ENCODE assay signal across 1 cellular context in the genomic region with DNA sequence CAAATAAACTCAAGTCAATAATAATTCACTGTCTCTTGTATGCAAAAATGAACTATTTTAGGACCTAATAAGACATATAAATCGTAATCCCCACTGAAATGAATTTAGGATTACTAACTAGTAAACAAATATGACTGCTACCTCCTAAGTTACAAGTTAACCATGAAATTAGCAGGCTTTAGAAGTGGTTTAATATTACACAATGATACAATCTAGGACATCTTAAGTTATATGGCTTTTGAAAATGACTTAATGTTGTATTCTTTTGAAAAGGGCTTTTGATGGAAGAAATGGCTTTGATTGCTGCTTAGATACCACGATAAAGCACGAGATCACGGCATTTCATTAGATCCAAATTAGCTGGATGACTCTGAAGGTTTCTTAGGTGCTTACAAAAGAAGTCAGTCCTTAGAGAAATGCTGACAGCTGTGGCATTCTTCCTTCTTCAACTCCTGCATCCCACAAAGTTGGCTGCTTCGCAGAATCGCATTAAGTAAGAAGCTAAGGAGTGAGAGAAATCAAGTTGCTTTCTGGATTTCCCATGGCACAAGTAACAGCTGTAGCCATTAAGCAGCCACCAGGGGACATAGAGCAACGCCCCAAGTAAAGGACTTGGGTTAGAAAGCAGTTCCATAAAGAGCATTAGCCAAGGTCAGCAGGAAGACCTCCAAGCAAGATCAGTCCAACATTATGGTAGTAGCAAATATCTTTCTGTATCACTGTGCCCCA.
TF ChIP-seq lines count a peak whose summit lies in the region.

No MANE protein-coding gene starts in this region.

TF ChIP-seq in HEK293, 187 proteins besides CTCF, POLR2A, EP300 and RAD21 (continued from another document and continues in another):
- TF ChIP-seq, protein P1, sequence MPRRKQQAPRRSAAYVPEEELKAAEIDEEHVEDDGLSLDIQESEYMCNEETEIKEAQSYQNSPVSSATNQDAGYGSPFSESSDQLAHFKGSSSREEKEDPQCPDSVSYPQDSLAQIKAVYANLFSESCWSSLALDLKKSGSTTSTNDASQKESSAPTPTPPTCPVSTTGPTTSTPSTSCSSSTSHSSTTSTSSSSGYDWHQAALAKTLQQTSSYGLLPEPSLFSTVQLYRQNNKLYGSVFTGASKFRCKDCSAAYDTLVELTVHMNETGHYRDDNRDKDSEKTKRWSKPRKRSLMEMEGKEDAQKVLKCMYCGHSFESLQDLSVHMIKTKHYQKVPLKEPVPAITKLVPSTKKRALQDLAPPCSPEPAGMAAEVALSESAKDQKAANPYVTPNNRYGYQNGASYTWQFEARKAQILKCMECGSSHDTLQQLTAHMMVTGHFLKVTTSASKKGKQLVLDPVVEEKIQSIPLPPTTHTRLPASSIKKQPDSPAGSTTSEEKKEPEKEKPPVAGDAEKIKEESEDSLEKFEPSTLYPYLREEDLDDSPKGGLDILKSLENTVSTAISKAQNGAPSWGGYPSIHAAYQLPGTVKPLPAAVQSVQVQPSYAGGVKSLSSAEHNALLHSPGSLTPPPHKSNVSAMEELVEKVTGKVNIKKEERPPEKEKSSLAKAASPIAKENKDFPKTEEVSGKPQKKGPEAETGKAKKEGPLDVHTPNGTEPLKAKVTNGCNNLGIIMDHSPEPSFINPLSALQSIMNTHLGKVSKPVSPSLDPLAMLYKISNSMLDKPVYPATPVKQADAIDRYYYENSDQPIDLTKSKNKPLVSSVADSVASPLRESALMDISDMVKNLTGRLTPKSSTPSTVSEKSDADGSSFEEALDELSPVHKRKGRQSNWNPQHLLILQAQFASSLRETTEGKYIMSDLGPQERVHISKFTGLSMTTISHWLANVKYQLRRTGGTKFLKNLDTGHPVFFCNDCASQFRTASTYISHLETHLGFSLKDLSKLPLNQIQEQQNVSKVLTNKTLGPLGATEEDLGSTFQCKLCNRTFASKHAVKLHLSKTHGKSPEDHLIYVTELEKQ (tag by site-specific recombination; IDR thresholded peaks at IDR 0.05; ENCODE audit: borderline replicate concordance) = no peak
- TF ChIP-seq SP2 (tag by site-specific recombination; IDR thresholded peaks at IDR 0.05) (no peak), ZNF585B (tag by site-specific recombination; IDR thresholded peaks at IDR 0.05) (no peak), ZNF571 (tag by site-specific recombination; IDR thresholded peaks at IDR 0.05) (no peak), ZNF302 (tag by site-specific recombination; IDR thresholded peaks at IDR 0.05; ENCODE audit: low read depth) (no peak), ZNF785 (tag by site-specific recombination; IDR thresholded peaks at IDR 0.05) (no peak), BCL11B (tag by site-specific recombination; IDR thresholded peaks at IDR 0.05; ENCODE audit: low read depth) (0 out of 2 replicates have a peak, but pooled peaks have one; percentile 14), MEIS1 (CRISPR knock-in tag; IDR thresholded peaks at IDR 0.05; ENCODE audit: borderline replicate concordance) (no peak), ZNF391 (tag by site-specific recombination; IDR thresholded peaks at IDR 0.05; ENCODE audit: borderline replicate concordance, low read depth) (no peak), ZXDB (tag by site-specific recombination; IDR thresholded peaks at IDR 0.05) (no peak), ZNF274 (IDR thresholded peaks at IDR 0.05; ENCODE audit: low read length) (no peak), ZNF274 (tag by site-specific recombination; IDR thresholded peaks at IDR 0.05; ENCODE audit: borderline replicate concordance) (no peak), ZNF133 (tag by site-specific recombination; IDR thresholded peaks at IDR 0.05) (no peak), ZNF624 (tag by site-specific recombination; IDR thresholded peaks at IDR 0.05) (no peak), ZEB2 (tag by site-specific recombination; IDR thresholded peaks at IDR 0.05) (no peak), SCRT1 (tag by site-specific recombination; IDR thresholded peaks at IDR 0.05; ENCODE audit: borderline replicate concordance) (no peak), SP7 (tag by site-specific recombination; IDR thresholded peaks at IDR 0.05) (peak; percentile 54; the same call in 1 of the 2 replicates), ZNF843 (tag by site-specific recombination; IDR thresholded peaks at IDR 0.05) (peak; percentile 57; the same call in 1 of the 2 replicates), ZNF366 (tag by site-specific recombination; conservative IDR thresholded peaks at IDR 0.05) (peak; percentile 62), ZNF600 (tag by site-specific recombination; IDR thresholded peaks at IDR 0.05) (no peak), ZNF354C (tag by site-specific recombination; IDR thresholded peaks at IDR 0.05; ENCODE audit: borderline replicate concordance, low read depth) (no peak), ZBTB48 (tag by site-specific recombination; IDR thresholded peaks at IDR 0.05) (no peak), OSR2 (tag by site-specific recombination; IDR thresholded peaks at IDR 0.05) (peak; percentile 67), HOXD13 (CRISPR knock-in tag; IDR thresholded peaks at IDR 0.05; ENCODE audit: borderline replicate concordance) (no peak), ZNF266 (tag by site-specific recombination; IDR thresholded peaks at IDR 0.05; ENCODE audit: low read depth) (no peak), ZNF426 (tag by site-specific recombination; IDR thresholded peaks at IDR 0.05) (no peak), ZNF658 (tag by site-specific recombination; IDR thresholded peaks at IDR 0.05) (no peak), KLF1 (tag by site-specific recombination; IDR thresholded peaks at IDR 0.05) (no peak), TCF7L2 (IDR thresholded peaks at IDR 0.05; ENCODE audit: borderline replicate concordance, low read depth, low read length) (peak; percentile 91), KLF7 (tag by site-specific recombination; IDR thresholded peaks at IDR 0.05; ENCODE audit: borderline replicate concordance) (no peak)
- TF ChIP-seq, protein P2, sequence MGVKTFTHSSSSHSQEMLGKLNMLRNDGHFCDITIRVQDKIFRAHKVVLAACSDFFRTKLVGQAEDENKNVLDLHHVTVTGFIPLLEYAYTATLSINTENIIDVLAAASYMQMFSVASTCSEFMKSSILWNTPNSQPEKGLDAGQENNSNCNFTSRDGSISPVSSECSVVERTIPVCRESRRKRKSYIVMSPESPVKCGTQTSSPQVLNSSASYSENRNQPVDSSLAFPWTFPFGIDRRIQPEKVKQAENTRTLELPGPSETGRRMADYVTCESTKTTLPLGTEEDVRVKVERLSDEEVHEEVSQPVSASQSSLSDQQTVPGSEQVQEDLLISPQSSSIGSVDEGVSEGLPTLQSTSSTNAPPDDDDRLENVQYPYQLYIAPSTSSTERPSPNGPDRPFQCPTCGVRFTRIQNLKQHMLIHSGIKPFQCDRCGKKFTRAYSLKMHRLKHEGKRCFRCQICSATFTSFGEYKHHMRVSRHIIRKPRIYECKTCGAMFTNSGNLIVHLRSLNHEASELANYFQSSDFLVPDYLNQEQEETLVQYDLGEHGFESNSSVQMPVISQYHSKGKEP (tag by site-specific recombination; IDR thresholded peaks at IDR 0.05) = 0 out of 2 replicates have a peak, but pooled peaks have one; percentile 14
- TF ChIP-seq, protein P3, sequence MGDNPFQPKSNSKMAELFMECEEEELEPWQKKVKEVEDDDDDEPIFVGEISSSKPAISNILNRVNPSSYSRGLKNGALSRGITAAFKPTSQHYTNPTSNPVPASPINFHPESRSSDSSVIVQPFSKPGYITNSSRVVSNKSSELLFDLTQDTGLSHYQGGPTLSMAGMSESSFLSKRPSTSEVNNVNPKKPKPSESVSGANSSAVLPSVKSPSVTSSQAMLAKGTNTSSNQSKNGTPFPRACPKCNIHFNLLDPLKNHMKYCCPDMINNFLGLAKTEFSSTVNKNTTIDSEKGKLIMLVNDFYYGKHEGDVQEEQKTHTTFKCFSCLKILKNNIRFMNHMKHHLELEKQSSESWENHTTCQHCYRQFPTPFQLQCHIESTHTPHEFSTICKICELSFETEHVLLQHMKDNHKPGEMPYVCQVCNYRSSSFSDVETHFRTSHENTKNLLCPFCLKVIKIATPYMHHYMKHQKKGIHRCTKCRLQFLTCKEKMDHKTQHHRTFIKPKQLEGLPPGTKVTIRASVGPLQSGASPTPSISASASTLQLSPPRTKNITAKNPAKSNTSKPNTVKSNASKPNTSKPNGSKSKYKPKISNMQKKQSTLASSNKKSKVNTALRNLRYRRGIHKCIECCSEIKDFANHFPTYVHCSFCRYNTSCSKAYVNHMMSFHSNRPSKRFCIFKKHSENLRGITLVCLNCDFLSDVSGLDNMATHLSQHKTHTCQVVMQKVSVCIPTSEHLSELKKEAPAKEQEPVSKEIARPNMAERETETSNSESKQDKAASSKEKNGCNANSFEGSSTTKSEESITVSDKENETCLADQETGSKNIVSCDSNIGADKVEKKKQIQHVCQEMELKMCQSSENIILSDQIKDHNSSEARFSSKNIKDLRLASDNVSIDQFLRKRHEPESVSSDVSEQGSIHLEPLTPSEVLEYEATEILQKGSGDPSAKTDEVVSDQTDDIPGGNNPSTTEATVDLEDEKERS (tag by site-specific recombination; IDR thresholded peaks at IDR 0.05) = no peak
- TF ChIP-seq, protein P4, sequence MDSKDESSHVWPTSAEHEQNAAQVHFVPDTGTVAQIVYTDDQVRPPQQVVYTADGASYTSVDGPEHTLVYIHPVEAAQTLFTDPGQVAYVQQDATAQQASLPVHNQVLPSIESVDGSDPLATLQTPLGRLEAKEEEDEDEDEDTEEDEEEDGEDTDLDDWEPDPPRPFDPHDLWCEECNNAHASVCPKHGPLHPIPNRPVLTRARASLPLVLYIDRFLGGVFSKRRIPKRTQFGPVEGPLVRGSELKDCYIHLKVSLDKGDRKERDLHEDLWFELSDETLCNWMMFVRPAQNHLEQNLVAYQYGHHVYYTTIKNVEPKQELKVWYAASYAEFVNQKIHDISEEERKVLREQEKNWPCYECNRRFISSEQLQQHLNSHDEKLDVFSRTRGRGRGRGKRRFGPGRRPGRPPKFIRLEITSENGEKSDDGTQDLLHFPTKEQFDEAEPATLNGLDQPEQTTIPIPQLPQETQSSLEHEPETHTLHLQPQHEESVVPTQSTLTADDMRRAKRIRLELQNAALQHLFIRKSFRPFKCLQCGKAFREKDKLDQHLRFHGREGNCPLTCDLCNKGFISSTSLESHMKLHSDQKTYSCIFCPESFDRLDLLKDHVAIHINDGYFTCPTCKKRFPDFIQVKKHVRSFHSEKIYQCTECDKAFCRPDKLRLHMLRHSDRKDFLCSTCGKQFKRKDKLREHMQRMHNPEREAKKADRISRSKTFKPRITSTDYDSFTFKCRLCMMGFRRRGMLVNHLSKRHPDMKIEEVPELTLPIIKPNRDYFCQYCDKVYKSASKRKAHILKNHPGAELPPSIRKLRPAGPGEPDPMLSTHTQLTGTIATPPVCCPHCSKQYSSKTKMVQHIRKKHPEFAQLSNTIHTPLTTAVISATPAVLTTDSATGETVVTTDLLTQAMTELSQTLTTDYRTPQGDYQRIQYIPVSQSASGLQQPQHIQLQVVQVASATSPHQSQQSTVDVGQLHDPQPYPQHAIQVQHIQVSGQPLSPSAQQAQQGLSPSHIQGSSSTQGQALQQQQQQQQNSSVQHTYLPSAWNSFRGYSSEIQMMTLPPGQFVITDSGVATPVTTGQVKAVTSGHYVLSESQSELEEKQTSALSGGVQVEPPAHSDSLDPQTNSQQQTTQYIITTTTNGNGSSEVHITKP (tag by site-specific recombination; IDR thresholded peaks at IDR 0.05) = no peak
- TF ChIP-seq, protein P5, sequence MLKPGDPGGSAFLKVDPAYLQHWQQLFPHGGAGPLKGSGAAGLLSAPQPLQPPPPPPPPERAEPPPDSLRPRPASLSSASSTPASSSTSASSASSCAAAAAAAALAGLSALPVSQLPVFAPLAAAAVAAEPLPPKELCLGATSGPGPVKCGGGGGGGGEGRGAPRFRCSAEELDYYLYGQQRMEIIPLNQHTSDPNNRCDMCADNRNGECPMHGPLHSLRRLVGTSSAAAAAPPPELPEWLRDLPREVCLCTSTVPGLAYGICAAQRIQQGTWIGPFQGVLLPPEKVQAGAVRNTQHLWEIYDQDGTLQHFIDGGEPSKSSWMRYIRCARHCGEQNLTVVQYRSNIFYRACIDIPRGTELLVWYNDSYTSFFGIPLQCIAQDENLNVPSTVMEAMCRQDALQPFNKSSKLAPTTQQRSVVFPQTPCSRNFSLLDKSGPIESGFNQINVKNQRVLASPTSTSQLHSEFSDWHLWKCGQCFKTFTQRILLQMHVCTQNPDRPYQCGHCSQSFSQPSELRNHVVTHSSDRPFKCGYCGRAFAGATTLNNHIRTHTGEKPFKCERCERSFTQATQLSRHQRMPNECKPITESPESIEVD (tag by site-specific recombination; IDR thresholded peaks at IDR 0.05) = peak; percentile 64
- TF ChIP-seq, protein P6, sequence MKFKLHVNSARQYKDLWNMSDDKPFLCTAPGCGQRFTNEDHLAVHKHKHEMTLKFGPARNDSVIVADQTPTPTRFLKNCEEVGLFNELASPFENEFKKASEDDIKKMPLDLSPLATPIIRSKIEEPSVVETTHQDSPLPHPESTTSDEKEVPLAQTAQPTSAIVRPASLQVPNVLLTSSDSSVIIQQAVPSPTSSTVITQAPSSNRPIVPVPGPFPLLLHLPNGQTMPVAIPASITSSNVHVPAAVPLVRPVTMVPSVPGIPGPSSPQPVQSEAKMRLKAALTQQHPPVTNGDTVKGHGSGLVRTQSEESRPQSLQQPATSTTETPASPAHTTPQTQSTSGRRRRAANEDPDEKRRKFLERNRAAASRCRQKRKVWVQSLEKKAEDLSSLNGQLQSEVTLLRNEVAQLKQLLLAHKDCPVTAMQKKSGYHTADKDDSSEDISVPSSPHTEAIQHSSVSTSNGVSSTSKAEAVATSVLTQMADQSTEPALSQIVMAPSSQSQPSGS (tag by site-specific recombination; IDR thresholded peaks at IDR 0.05; ENCODE audit: low read depth) = no peak
- TF ChIP-seq, protein P7, sequence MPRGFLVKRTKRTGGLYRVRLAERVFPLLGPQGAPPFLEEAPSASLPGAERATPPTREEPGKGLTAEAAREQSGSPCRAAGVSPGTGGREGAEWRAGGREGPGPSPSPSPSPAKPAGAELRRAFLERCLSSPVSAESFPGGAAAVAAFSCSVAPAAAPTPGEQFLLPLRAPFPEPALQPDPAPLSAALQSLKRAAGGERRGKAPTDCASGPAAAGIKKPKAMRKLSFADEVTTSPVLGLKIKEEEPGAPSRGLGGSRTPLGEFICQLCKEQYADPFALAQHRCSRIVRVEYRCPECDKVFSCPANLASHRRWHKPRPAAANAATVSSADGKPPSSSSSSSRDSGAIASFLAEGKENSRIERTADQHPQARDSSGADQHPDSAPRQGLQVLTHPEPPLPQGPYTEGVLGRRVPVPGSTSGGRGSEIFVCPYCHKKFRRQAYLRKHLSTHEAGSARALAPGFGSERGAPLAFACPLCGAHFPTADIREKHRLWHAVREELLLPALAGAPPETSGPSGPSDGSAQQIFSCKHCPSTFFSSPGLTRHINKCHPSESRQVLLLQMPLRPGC (tag by site-specific recombination; IDR thresholded peaks at IDR 0.05) = no peak
- TF ChIP-seq, protein P8, sequence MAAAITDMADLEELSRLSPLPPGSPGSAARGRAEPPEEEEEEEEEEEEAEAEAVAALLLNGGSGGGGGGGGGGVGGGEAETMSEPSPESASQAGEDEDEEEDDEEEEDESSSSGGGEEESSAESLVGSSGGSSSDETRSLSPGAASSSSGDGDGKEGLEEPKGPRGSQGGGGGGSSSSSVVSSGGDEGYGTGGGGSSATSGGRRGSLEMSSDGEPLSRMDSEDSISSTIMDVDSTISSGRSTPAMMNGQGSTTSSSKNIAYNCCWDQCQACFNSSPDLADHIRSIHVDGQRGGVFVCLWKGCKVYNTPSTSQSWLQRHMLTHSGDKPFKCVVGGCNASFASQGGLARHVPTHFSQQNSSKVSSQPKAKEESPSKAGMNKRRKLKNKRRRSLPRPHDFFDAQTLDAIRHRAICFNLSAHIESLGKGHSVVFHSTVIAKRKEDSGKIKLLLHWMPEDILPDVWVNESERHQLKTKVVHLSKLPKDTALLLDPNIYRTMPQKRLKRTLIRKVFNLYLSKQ (tag by site-specific recombination; IDR thresholded peaks at IDR 0.05; ENCODE audit: borderline replicate concordance) = no peak
